In genomic region chr11:9574556-9574805, GRCh38 we compare ENCODE assay signal across 8 cellular contexts. TPM values are rescaled to one million over a fixed set of nuclear protein-coding genes. Genes with fewer than 3 reads are reported as not detected.
DNase-seq lines count a peak whose midpoint lies in the region; ATAC-seq, FAIRE-seq and TF ChIP-seq lines count a peak whose summit lies in the region.

No MANE protein-coding gene starts in this region.

- H3K27ac Mint-ChIP-seq in effector memory CD8-positive, alpha-beta T cell = peak overlapping the region; percentile 90 to 93
- H3K27ac Mint-ChIP-seq in natural killer cell = peak overlapping the region; percentile 85 to 90

- FAIRE-seq in GM12891 (lab: Jason Lieb, UNC) = no peak

- TF ChIP-seq POLR2A in Raji (IDR thresholded peaks at IDR 0.05; ENCODE audit: insufficient read depth, low read depth, low read length) = peak; percentile 24; the same call in 1 of the 2 replicates
- no peak for TF ChIP-seq POLR2A in GM12891 (IDR thresholded peaks at IDR 0.05; ENCODE audit: low read depth, low read length)

- no peak for ATAC-seq in effector memory CD8-positive, alpha-beta T cell (replicated peaks)
- ATAC-seq in natural killer cell = no peak
- ATAC-seq in GM19324 (IDR thresholded peaks at IDR 0.05; ENCODE audit: low FRiP score, unreplicated experiment) = no peak

- H3K9me3 Mint-ChIP-seq in effector memory CD8-positive, alpha-beta T cell = no peaks in the 10 kb centered on the region
- no peaks in the 10 kb centered on the region for H3K9me3 Mint-ChIP-seq in natural killer cell

- H3K4me3 Mint-ChIP-seq in effector memory CD8-positive, alpha-beta T cell = peak overlapping the region; percentile 83 to 98
- peak overlapping the region; percentile 92 for H3K4me3 Mint-ChIP-seq in natural killer cell

- peak overlapping the region; percentile 88 for H3K4me3 ChIP-seq in GM12864 (ENCODE audit: low read depth, low read length)

- intact Hi-C loops in natural killer cell (cut with micrococcal nuclease) = no loop called here

- no peak for DNase-seq in GM12864 (ENCODE audit: low read depth)
- no peak for DNase-seq in effector memory CD8-positive, alpha-beta T cell
- peak; percentile 22 for DNase-seq in natural killer cell
- DNase-seq in putamen (ENCODE audit: low spot score) = no peak
- DNase-seq in mucosa of gallbladder (ENCODE audit: low spot score) = no peak
- DNase-seq in GM12891 (ENCODE audit: insufficient read length, low spot score) = no peak

- H3K27me3 Mint-ChIP-seq in effector memory CD8-positive, alpha-beta T cell = no peaks in the 10 kb centered on the region
- H3K27me3 Mint-ChIP-seq in natural killer cell (ENCODE audit: low read depth in 2 of 2) = no peaks in the 10 kb centered on the region

- TF ChIP-seq CTCF in GM12864 (IDR thresholded peaks at IDR 0.05; ENCODE audit: low read depth, low read length, missing control alignments) = no peak
- no peak for TF ChIP-seq CTCF in natural killer cell (IDR thresholded peaks at IDR 0.05)

- H3K4me1 Mint-ChIP-seq in effector memory CD8-positive, alpha-beta T cell (ENCODE audit: low read depth in 2 of 2) = peaks cover 24 to 32% of the 10 kb centered on the region in 2 donors
- peaks cover 34 to 38% of the 10 kb centered on the region in 2 donors for H3K4me1 Mint-ChIP-seq in natural killer cell

- H3K36me3 Mint-ChIP-seq in effector memory CD8-positive, alpha-beta T cell (ENCODE audit: insufficient read depth) = peaks cover 21% of the 10 kb centered on the region
- H3K36me3 Mint-ChIP-seq in natural killer cell = no peaks in the 10 kb centered on the region

TF ChIP-seq in GM12891, 5 proteins besides CTCF, POLR2A, EP300 and RAD21:
- TF ChIP-seq POLR2AphosphoS5 (IDR thresholded peaks at IDR 0.05; ENCODE audit: low read depth, low read length) (no peak; the same call in 1 of the 2 replicates), POU2F2 (IDR thresholded peaks at IDR 0.05; ENCODE audit: low read depth, low read length) (no peak), PAX5 (IDR thresholded peaks at IDR 0.05; ENCODE audit: insufficient read depth, low read length, severe bottlenecking) (no peak), SPI1 (IDR thresholded peaks at IDR 0.05; ENCODE audit: low read depth, low read length) (no peak), TAF1 (IDR thresholded peaks at IDR 0.05; ENCODE audit: low read depth, low read length) (no peak)

RNA-seq across cellular contexts. Expression of gene WEE1, which starts 1.0 kb away (rescaled TPM):
- 10 to 100 TPM; 17.1 to 20.8 (median 19.0) TPM for total RNA-seq in natural killer cell
- total RNA-seq in mucosa of gallbladder = 108 TPM
- polyA plus RNA-seq in GM12891 (2012; ENCODE audit: low read depth, missing spikeins) = 14.3 TPM
